Comparison of ENCODE assay signal across 19 cellular contexts in genomic region chr15:76514292-76514691, GRCh38.
A peak's percentile ranks its signal among the peaks of the same experiment; 100 is the strongest.
DNase-seq lines count a peak whose midpoint lies in the region; ATAC-seq and TF ChIP-seq lines count a peak whose summit lies in the region.
"Had no signal": no experiment of that assay in that cellular context is flagged by ENCODE, and none has a peak within 500 bp of the region (broad histone marks: within the 10 kb centered on the region; RNA-seq: fewer than 3 reads in every experiment).

No MANE protein-coding gene starts in this region.

- H3K9me3 ChIP-seq in right lobe of liver, result no peaks in the 10 kb centered on the region
- H3K9me3 ChIP-seq: A549, SJSA1, upper lobe of right lung had no signal

- TF ChIP-seq POLR2A in right lobe of liver (IDR thresholded peaks at IDR 0.05), result no peak

- TF ChIP-seq CTCF in right lobe of liver (IDR thresholded peaks at IDR 0.05) (no peak), HFFc6 (IDR thresholded peaks at IDR 0.05) (no peak)

- H3K9me3 Mint-ChIP-seq in HFFc6, result no peaks in the 10 kb centered on the region
- no peaks in the 10 kb centered on the region for H3K9me3 Mint-ChIP-seq in activated naive CD8-positive, alpha-beta T cell treated with anti-CD3 and anti-CD28 coated beads for 36 hours
- H3K9me3 Mint-ChIP-seq: central memory CD8-positive, alpha-beta T cell; stimulated activated naive CD8-positive, alpha-beta T cell treated with anti-CD3 and anti-CD28 coated beads, Interleukin-15, Interleukin-2, amounts not matched to agents 100 ng/mL and 50 ng/mL, for 24 hours; T-helper 2 cell treated with Interferon-gamma antibody and Interleukin-4, amounts not matched to agents 5 μg/mL and 100 μg/mL, for 36 hours had no signal

- no peak overlapping the region for H3K4me3 Mint-ChIP-seq in HFFc6
- H3K4me3 Mint-ChIP-seq in activated naive CD8-positive, alpha-beta T cell treated with anti-CD3 and anti-CD28 coated beads for 36 hours, result no peak overlapping the region
- H3K4me3 Mint-ChIP-seq: central memory CD8-positive, alpha-beta T cell; stimulated activated naive CD8-positive, alpha-beta T cell treated with anti-CD3 and anti-CD28 coated beads, Interleukin-15, Interleukin-2, amounts not matched to agents 100 ng/mL and 50 ng/mL, for 24 hours; T-helper 2 cell treated with Interferon-gamma antibody and Interleukin-4, amounts not matched to agents 5 μg/mL and 100 μg/mL, for 36 hours had no signal

- H3K36me3 Mint-ChIP-seq in HFFc6 (ENCODE audit: low read depth), result no peaks in the 10 kb centered on the region
- peaks cover 1% of the 10 kb centered on the region for H3K36me3 Mint-ChIP-seq in activated naive CD8-positive, alpha-beta T cell treated with anti-CD3 and anti-CD28 coated beads for 36 hours

- H3K27ac Mint-ChIP-seq in HFFc6, result no peak overlapping the region
- H3K27ac Mint-ChIP-seq in activated naive CD8-positive, alpha-beta T cell treated with anti-CD3 and anti-CD28 coated beads for 36 hours, result no peak overlapping the region
- H3K27ac Mint-ChIP-seq: stimulated activated naive CD8-positive, alpha-beta T cell treated with anti-CD3 and anti-CD28 coated beads, Interleukin-15, Interleukin-2, amounts not matched to agents 100 ng/mL and 50 ng/mL, for 24 hours; T-helper 2 cell treated with Interferon-gamma antibody and Interleukin-4, amounts not matched to agents 5 μg/mL and 100 μg/mL, for 36 hours had no signal

- no peaks in the 10 kb centered on the region for H3K27me3 Mint-ChIP-seq in HFFc6 (ENCODE audit: insufficient read depth)
- no peaks in the 10 kb centered on the region for H3K27me3 Mint-ChIP-seq in activated naive CD8-positive, alpha-beta T cell treated with anti-CD3 and anti-CD28 coated beads for 36 hours
- H3K27me3 Mint-ChIP-seq: central memory CD8-positive, alpha-beta T cell; stimulated activated naive CD8-positive, alpha-beta T cell treated with anti-CD3 and anti-CD28 coated beads, Interleukin-15, Interleukin-2, amounts not matched to agents 100 ng/mL and 50 ng/mL, for 24 hours had no signal

- no peak overlapping the region for H3K27ac ChIP-seq in right lobe of liver
- H3K27ac ChIP-seq: A549, SJSA1, upper lobe of right lung had no signal

- H3K27me3 ChIP-seq in right lobe of liver, result no peaks in the 10 kb centered on the region
- H3K27me3 ChIP-seq: SJSA1, upper lobe of right lung had no signal

- H3K4me3 ChIP-seq in right lobe of liver, result no peak overlapping the region
- H3K4me3 ChIP-seq: A549, SJSA1, upper lobe of right lung had no signal

- DNase-seq in DMS 273 (lab: John Stamatoyannopoulos, UW; ENCODE audit: unreplicated experiment) (peak; percentile 64), NCI-H2081 (lab: John Stamatoyannopoulos, UW) (peak; percentile 61 to 91), NCI-H82 treated with DMSO at 0.1 percent for 48 hours (lab: John Stamatoyannopoulos, UW; ENCODE audit: unreplicated experiment) (peak; percentile 100), right lobe of liver (no peak), HFFc6 (no peak), NCI-H345 (lab: John Stamatoyannopoulos, UW) (no peak)
- no peak for DNase-seq in activated naive CD8-positive, alpha-beta T cell treated with anti-CD3 and anti-CD28 coated beads for 36 hours
- DNase-seq: activated CD4-positive, alpha-beta T cell treated with anti-CD3 and anti-CD28 coated beads for 1 hour; DND-41; PC-3; upper lobe of right lung had no signal

- intact Hi-C loops in right lobe of liver (cut with DNase I), result no loop called here

- peaks cover 12% of the 10 kb centered on the region for H3K4me1 Mint-ChIP-seq in HFFc6 (ENCODE audit: low read depth)
- no peaks in the 10 kb centered on the region for H3K4me1 Mint-ChIP-seq in activated naive CD8-positive, alpha-beta T cell treated with anti-CD3 and anti-CD28 coated beads for 36 hours
- H3K4me1 Mint-ChIP-seq: central memory CD8-positive, alpha-beta T cell had no signal

- 35% methylated on average over 1 of the region's 1 CpG for WGBS in right lobe of liver (ENCODE audit: insufficient coverage, low coverage, low lambda C conversion rate, missing lambda C conversion rate)

- peaks cover 0 to 15% (median 2%) of the 10 kb centered on the region in 4 donors for H3K4me1 ChIP-seq in right lobe of liver
- H3K4me1 ChIP-seq: A549, SJSA1, upper lobe of right lung had no signal

- ATAC-seq in right lobe of liver, result peak; percentile 82 to 97 (median 90)
- no peak for ATAC-seq in HG03432 (IDR thresholded peaks at IDR 0.05; ENCODE audit: unreplicated experiment)
- ATAC-seq: A549, HCT116, PC-3, sciatic nerve, upper lobe of right lung had no signal

- H3K36me3 ChIP-seq in right lobe of liver, result no peaks in the 10 kb centered on the region
- H3K36me3 ChIP-seq: SJSA1, upper lobe of right lung had no signal

Comparison
In these comparisons a context has a peak if more than half of its experiments do, and no peak if none do; other contexts are left out.
1. DNase-seq: peak in DMS 273 (single experiment), NCI-H2081 (2 of 2) and NCI-H82 treated with DMSO at 0.1 percent for 48 hours (single experiment); none in right lobe of liver (0 of 3), HFFc6 (single experiment), NCI-H345 (single experiment) and activated naive CD8-positive, alpha-beta T cell treated with anti-CD3 and anti-CD28 coated beads for 36 hours (single experiment).